ENCODE assay signal across 1 cellular context in the genomic region with DNA sequence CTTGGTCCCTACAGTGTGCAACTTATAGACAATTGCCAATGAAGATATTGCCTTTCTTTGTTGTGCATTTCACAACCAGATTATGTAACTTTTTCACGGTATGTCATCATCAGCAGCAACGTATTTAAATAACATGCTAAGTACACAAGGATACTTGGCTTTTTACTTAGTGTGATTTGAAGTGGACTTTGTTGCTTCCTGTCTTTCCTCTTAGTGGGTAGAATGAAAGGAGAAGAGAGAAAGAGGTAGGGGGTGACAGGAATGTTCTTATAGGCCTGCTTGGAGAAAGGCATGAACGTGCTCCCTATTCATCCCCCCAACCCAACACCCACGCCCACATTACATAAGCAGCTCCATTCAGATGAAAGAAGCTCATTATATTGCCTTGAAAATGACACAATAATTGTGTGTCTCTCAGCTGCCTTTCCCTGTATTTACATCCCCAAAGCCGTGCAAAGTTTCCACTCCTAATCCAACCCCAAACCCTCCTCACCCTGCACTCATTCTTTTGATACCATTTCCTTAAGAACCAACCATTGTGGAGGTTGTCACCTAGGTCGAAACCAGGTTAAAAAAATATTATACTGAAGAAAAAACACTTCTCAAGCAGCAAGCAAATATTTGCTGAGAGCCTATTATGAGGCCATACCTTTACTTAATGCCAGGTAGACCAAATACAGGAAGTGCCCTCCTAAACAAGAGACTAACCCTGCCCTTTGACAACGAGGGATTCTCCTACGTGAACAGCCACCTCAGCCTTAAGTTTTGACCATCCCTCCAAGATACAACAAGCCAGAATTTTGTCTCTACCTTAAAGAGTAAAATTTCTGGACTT.
TF ChIP-seq lines count a peak whose summit lies in the region.

No MANE protein-coding gene starts in this region.

TF ChIP-seq in HepG2, 621 proteins besides CTCF, POLR2A, EP300 and RAD21 (continued from another document and continues in another):
- TF ChIP-seq, protein P1, sequence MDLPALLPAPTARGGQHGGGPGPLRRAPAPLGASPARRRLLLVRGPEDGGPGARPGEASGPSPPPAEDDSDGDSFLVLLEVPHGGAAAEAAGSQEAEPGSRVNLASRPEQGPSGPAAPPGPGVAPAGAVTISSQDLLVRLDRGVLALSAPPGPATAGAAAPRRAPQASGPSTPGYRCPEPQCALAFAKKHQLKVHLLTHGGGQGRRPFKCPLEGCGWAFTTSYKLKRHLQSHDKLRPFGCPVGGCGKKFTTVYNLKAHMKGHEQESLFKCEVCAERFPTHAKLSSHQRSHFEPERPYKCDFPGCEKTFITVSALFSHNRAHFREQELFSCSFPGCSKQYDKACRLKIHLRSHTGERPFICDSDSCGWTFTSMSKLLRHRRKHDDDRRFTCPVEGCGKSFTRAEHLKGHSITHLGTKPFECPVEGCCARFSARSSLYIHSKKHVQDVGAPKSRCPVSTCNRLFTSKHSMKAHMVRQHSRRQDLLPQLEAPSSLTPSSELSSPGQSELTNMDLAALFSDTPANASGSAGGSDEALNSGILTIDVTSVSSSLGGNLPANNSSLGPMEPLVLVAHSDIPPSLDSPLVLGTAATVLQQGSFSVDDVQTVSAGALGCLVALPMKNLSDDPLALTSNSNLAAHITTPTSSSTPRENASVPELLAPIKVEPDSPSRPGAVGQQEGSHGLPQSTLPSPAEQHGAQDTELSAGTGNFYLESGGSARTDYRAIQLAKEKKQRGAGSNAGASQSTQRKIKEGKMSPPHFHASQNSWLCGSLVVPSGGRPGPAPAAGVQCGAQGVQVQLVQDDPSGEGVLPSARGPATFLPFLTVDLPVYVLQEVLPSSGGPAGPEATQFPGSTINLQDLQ (CRISPR knock-in tag; IDR thresholded peaks at IDR 0.05) = no peak
- TF ChIP-seq POLR2AphosphoS5 (IDR thresholded peaks at IDR 0.05; ENCODE audit: low read depth, low read length) (peak; percentile 42; the same call in 1 of the 2 replicates), TBX2 (CRISPR knock-in tag; IDR thresholded peaks at IDR 0.05; ENCODE audit: borderline replicate concordance) (peak; percentile 66; the same call in 1 of the 2 replicates), DMAP1 (CRISPR knock-in tag; IDR thresholded peaks at IDR 0.05) (peak; percentile 56; the same call in 1 of the 2 replicates), ZNF232 (CRISPR knock-in tag; IDR thresholded peaks at IDR 0.05; ENCODE audit: borderline replicate concordance) (0 out of 2 replicates have a peak, but pooled peaks have one; percentile 32), HOXA3 (CRISPR knock-in tag; IDR thresholded peaks at IDR 0.05) (peak; percentile 52), SETDB1 (CRISPR knock-in tag; IDR thresholded peaks at IDR 0.05; ENCODE audit: borderline replicate concordance) (no peak), MED1 (CRISPR knock-in tag; IDR thresholded peaks at IDR 0.05) (peak; percentile 96), SOX13 (IDR thresholded peaks at IDR 0.05) (peak; percentile 92), SOX13 (CRISPR knock-in tag; conservative IDR thresholded peaks at IDR 0.05 in 1 of 2, IDR thresholded peaks at IDR 0.05 in 1 of 2) (peak in 1 of 2 experiments; percentile 98; a peak in 2 of 4 replicates), FOXA3 (CRISPR knock-in tag; IDR thresholded peaks at IDR 0.05) (peak; percentile 98), ZNF24 (IDR thresholded peaks at IDR 0.05) (peak; percentile 50; the same call in 1 of the 2 replicates), NR2C2 (CRISPR knock-in tag; IDR thresholded peaks at IDR 0.05; ENCODE audit: borderline replicate concordance) (no peak), FOXJ3 (CRISPR knock-in tag; IDR thresholded peaks at IDR 0.05; ENCODE audit: borderline replicate concordance) (peak; percentile 96)
- TF ChIP-seq, protein P2, sequence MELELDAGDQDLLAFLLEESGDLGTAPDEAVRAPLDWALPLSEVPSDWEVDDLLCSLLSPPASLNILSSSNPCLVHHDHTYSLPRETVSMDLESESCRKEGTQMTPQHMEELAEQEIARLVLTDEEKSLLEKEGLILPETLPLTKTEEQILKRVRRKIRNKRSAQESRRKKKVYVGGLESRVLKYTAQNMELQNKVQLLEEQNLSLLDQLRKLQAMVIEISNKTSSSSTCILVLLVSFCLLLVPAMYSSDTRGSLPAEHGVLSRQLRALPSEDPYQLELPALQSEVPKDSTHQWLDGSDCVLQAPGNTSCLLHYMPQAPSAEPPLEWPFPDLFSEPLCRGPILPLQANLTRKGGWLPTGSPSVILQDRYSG (CRISPR knock-in tag; IDR thresholded peaks at IDR 0.05) = no peak
- TF ChIP-seq, protein P3, sequence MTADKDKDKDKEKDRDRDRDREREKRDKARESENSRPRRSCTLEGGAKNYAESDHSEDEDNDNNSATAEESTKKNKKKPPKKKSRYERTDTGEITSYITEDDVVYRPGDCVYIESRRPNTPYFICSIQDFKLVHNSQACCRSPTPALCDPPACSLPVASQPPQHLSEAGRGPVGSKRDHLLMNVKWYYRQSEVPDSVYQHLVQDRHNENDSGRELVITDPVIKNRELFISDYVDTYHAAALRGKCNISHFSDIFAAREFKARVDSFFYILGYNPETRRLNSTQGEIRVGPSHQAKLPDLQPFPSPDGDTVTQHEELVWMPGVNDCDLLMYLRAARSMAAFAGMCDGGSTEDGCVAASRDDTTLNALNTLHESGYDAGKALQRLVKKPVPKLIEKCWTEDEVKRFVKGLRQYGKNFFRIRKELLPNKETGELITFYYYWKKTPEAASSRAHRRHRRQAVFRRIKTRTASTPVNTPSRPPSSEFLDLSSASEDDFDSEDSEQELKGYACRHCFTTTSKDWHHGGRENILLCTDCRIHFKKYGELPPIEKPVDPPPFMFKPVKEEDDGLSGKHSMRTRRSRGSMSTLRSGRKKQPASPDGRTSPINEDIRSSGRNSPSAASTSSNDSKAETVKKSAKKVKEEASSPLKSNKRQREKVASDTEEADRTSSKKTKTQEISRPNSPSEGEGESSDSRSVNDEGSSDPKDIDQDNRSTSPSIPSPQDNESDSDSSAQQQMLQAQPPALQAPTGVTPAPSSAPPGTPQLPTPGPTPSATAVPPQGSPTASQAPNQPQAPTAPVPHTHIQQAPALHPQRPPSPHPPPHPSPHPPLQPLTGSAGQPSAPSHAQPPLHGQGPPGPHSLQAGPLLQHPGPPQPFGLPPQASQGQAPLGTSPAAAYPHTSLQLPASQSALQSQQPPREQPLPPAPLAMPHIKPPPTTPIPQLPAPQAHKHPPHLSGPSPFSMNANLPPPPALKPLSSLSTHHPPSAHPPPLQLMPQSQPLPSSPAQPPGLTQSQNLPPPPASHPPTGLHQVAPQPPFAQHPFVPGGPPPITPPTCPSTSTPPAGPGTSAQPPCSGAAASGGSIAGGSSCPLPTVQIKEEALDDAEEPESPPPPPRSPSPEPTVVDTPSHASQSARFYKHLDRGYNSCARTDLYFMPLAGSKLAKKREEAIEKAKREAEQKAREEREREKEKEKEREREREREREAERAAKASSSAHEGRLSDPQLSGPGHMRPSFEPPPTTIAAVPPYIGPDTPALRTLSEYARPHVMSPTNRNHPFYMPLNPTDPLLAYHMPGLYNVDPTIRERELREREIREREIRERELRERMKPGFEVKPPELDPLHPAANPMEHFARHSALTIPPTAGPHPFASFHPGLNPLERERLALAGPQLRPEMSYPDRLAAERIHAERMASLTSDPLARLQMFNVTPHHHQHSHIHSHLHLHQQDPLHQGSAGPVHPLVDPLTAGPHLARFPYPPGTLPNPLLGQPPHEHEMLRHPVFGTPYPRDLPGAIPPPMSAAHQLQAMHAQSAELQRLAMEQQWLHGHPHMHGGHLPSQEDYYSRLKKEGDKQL (CRISPR knock-in tag; IDR thresholded peaks at IDR 0.05; ENCODE audit: low read depth) = peak; percentile 60; the same call in 1 of the 2 replicates
- TF ChIP-seq, protein P4, sequence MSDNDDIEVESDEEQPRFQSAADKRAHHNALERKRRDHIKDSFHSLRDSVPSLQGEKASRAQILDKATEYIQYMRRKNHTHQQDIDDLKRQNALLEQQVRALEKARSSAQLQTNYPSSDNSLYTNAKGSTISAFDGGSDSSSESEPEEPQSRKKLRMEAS (IDR thresholded peaks at IDR 0.05) = peak; percentile 35; the same call in 1 of the 2 replicates
- TF ChIP-seq, protein P5, sequence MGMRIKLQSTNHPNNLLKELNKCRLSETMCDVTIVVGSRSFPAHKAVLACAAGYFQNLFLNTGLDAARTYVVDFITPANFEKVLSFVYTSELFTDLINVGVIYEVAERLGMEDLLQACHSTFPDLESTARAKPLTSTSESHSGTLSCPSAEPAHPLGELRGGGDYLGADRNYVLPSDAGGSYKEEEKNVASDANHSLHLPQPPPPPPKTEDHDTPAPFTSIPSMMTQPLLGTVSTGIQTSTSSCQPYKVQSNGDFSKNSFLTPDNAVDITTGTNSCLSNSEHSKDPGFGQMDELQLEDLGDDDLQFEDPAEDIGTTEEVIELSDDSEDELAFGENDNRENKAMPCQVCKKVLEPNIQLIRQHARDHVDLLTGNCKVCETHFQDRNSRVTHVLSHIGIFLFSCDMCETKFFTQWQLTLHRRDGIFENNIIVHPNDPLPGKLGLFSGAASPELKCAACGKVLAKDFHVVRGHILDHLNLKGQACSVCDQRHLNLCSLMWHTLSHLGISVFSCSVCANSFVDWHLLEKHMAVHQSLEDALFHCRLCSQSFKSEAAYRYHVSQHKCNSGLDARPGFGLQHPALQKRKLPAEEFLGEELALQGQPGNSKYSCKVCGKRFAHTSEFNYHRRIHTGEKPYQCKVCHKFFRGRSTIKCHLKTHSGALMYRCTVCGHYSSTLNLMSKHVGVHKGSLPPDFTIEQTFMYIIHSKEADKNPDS (CRISPR knock-in tag; IDR thresholded peaks at IDR 0.05) = peak; percentile 61; the same call in 1 of the 2 replicates
- TF ChIP-seq, protein P6, sequence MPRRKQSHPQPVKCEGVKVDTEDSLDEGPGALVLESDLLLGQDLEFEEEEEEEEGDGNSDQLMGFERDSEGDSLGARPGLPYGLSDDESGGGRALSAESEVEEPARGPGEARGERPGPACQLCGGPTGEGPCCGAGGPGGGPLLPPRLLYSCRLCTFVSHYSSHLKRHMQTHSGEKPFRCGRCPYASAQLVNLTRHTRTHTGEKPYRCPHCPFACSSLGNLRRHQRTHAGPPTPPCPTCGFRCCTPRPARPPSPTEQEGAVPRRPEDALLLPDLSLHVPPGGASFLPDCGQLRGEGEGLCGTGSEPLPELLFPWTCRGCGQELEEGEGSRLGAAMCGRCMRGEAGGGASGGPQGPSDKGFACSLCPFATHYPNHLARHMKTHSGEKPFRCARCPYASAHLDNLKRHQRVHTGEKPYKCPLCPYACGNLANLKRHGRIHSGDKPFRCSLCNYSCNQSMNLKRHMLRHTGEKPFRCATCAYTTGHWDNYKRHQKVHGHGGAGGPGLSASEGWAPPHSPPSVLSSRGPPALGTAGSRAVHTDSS (CRISPR knock-in tag; conservative IDR thresholded peaks at IDR 0.05) = no peak
- TF ChIP-seq, protein P7, sequence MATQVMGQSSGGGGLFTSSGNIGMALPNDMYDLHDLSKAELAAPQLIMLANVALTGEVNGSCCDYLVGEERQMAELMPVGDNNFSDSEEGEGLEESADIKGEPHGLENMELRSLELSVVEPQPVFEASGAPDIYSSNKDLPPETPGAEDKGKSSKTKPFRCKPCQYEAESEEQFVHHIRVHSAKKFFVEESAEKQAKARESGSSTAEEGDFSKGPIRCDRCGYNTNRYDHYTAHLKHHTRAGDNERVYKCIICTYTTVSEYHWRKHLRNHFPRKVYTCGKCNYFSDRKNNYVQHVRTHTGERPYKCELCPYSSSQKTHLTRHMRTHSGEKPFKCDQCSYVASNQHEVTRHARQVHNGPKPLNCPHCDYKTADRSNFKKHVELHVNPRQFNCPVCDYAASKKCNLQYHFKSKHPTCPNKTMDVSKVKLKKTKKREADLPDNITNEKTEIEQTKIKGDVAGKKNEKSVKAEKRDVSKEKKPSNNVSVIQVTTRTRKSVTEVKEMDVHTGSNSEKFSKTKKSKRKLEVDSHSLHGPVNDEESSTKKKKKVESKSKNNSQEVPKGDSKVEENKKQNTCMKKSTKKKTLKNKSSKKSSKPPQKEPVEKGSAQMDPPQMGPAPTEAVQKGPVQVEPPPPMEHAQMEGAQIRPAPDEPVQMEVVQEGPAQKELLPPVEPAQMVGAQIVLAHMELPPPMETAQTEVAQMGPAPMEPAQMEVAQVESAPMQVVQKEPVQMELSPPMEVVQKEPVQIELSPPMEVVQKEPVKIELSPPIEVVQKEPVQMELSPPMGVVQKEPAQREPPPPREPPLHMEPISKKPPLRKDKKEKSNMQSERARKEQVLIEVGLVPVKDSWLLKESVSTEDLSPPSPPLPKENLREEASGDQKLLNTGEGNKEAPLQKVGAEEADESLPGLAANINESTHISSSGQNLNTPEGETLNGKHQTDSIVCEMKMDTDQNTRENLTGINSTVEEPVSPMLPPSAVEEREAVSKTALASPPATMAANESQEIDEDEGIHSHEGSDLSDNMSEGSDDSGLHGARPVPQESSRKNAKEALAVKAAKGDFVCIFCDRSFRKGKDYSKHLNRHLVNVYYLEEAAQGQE (IDR thresholded peaks at IDR 0.05; ENCODE audit: borderline replicate concordance in 1 of 2, low read depth in 1 of 2, low read length in 2 of 2) = peak in 1 of 2 experiments; percentile 30; a peak in 1 of 4 replicates
- TF ChIP-seq, protein P8, sequence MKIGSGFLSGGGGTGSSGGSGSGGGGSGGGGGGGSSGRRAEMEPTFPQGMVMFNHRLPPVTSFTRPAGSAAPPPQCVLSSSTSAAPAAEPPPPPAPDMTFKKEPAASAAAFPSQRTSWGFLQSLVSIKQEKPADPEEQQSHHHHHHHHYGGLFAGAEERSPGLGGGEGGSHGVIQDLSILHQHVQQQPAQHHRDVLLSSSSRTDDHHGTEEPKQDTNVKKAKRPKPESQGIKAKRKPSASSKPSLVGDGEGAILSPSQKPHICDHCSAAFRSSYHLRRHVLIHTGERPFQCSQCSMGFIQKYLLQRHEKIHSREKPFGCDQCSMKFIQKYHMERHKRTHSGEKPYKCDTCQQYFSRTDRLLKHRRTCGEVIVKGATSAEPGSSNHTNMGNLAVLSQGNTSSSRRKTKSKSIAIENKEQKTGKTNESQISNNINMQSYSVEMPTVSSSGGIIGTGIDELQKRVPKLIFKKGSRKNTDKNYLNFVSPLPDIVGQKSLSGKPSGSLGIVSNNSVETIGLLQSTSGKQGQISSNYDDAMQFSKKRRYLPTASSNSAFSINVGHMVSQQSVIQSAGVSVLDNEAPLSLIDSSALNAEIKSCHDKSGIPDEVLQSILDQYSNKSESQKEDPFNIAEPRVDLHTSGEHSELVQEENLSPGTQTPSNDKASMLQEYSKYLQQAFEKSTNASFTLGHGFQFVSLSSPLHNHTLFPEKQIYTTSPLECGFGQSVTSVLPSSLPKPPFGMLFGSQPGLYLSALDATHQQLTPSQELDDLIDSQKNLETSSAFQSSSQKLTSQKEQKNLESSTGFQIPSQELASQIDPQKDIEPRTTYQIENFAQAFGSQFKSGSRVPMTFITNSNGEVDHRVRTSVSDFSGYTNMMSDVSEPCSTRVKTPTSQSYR (CRISPR knock-in tag; IDR thresholded peaks at IDR 0.05; ENCODE audit: borderline replicate concordance) = peak; percentile 54; the same call in 1 of the 2 replicates
